ENCODE assay signal across 12 cellular contexts in the genomic region with DNA sequence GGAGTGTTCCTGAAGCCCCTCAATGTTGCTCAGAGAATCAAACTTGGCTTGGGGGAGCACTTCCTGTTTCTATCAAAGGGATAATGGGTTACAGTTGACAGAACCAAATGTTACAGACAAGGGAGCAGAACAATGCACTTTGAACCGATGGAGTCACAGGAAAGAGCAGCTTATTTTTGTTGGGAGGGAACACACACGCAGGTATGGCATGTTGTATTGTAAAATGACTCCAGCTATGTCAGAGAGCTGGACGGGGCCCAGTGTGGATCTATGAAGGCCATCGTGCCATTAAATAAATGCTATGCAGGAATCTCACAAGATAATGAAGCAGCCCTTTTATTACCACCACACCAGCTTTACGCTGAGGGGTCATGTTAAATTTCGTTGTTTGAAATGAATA.
"Had no signal": no experiment of that assay in that cellular context is flagged by ENCODE, and none has a peak within 500 bp of the region (broad histone marks: within the 10 kb centered on the region; RNA-seq: fewer than 3 reads in every experiment).

No MANE protein-coding gene starts in this region.

- H3K4me3 ChIP-seq: adrenal gland, body of pancreas, mucosa of descending colon, tibial nerve had no signal

- DNase-seq: activated naive CD4-positive, alpha-beta T cell treated with anti-CD3 and anti-CD28 coated beads, Interleukin-2, amount 50 U/mL, for 16 hours; adrenal gland; body of pancreas; foreskin melanocyte; hippocampal formation; kidney glomerular epithelial cell; mucosa of descending colon; natural killer cell; small intestine had no signal

- H3K4me3 Mint-ChIP-seq: T-helper 2 cell treated with Interferon-gamma antibody and Interleukin-4, amounts not matched to agents 5 μg/mL and 100 μg/mL, for 36 hours had no signal

- H3K27ac ChIP-seq: adrenal gland, body of pancreas, tibial nerve had no signal

- H3K27ac Mint-ChIP-seq: activated T-helper 2 cell treated with anti-CD3 and anti-CD28 coated beads, Interferon-gamma antibody, Interleukin-2, Interleukin-4, amounts not matched to agents 10 μg/mL and 5 μg/mL and 100 μg/mL, durations not matched to agents 14 hours and 24 hours and 36 hours; natural killer cell; T-helper 2 cell treated with Interferon-gamma antibody and Interleukin-4, amounts not matched to agents 5 μg/mL and 100 μg/mL, for 36 hours had no signal

- H3K27me3 ChIP-seq: adrenal gland, body of pancreas, tibial nerve had no signal

- H3K9me3 Mint-ChIP-seq: activated T-helper 2 cell treated with anti-CD3 and anti-CD28 coated beads, Interferon-gamma antibody, Interleukin-2, Interleukin-4, amounts not matched to agents 10 μg/mL and 5 μg/mL and 100 μg/mL, durations not matched to agents 14 hours and 24 hours and 36 hours; natural killer cell had no signal

- H3K9me3 ChIP-seq: adrenal gland, body of pancreas, mucosa of descending colon had no signal

- H3K36me3 ChIP-seq: adrenal gland, tibial nerve had no signal

- H3K36me3 Mint-ChIP-seq: natural killer cell had no signal
